ENCODE assay signal across 8 cellular contexts in genomic region chr2:191675807-191676667, GRCh38. TPM values are rescaled to one million over a fixed set of nuclear protein-coding genes. Genes with fewer than 3 reads are reported as not detected.
DNase-seq lines count a peak whose midpoint lies in the region; ATAC-seq and TF ChIP-seq lines count a peak whose summit lies in the region.

No MANE protein-coding gene starts in this region.

- no peaks in the 10 kb centered on the region for H3K9me3 Mint-ChIP-seq in mesothelial cell of epicardium

- H3K36me3 Mint-ChIP-seq in mesothelial cell of epicardium = no peaks in the 10 kb centered on the region

- H3K36me3 ChIP-seq in subcutaneous abdominal adipose tissue (ENCODE audit: control insufficient read depth in 5 of 5, insufficient read depth in 5 of 5, low read length in 5 of 5) (no peaks in the 10 kb centered on the region), brain microvascular endothelial cell (replicated peaks) (no peaks in the 10 kb centered on the region)

- DNase-seq in SKM-1 treated with dmso at 0.1 percent for 144 hours (lab: John Stamatoyannopoulos, UW; ENCODE audit: unreplicated experiment) = peak; percentile 96
- DNase-seq in mesothelial cell of epicardium (ENCODE audit: low spot score in 2 of 2, unreplicated experiment in 2 of 2) = no peak
- DNase-seq in NCI-H2029 (lab: John Stamatoyannopoulos, UW) = no peak
- no peak for DNase-seq in brain microvascular endothelial cell

- H3K27ac ChIP-seq in angular gyrus (ENCODE audit: low read depth, low read length) (peak overlapping the region; percentile 43), subcutaneous abdominal adipose tissue (ENCODE audit: low read depth, low read length) (peak overlapping the region; percentile 98), brain microvascular endothelial cell (no peak overlapping the region)

- H3K9ac ChIP-seq in subcutaneous abdominal adipose tissue (ENCODE audit: low read length in 5 of 5) = peak overlapping the region in 1 of 5 donors; percentile 30

- H3K4me3 Mint-ChIP-seq in mesothelial cell of epicardium = peak overlapping the region; percentile 95

- in situ Hi-C loops in brain microvascular endothelial cell (cut with HindIII; ENCODE audit: low pct_ligation_motif_present, low sequenced_read_pairs) = loop anchor here (25.0 kb wide), 1 partner anchor 114 kb away; no protein-coding TSS in a partner anchor

- H3K4me1 ChIP-seq in subcutaneous abdominal adipose tissue (ENCODE audit: control insufficient read depth in 5 of 5, insufficient read depth in 5 of 5, low read length in 5 of 5) = peaks cover 2 to 39% (median 25%) of the 10 kb centered on the region in 5 donors

- H3K27me3 Mint-ChIP-seq in mesothelial cell of epicardium (ENCODE audit: low read depth) = no peaks in the 10 kb centered on the region

- H3K27me3 ChIP-seq in subcutaneous abdominal adipose tissue (ENCODE audit: control insufficient read depth in 5 of 5, insufficient read depth in 4 of 5, low read length in 5 of 5) (no peaks in the 10 kb centered on the region), brain microvascular endothelial cell (replicated peaks) (no peaks in the 10 kb centered on the region)

- no peaks in the 10 kb centered on the region for H3K9me3 ChIP-seq in subcutaneous abdominal adipose tissue (ENCODE audit: control insufficient read depth in 5 of 5, low read length in 5 of 5)

- ATAC-seq in GM19023 (IDR thresholded peaks at IDR 0.05; ENCODE audit: unreplicated experiment) (peak; percentile 51), HG03025 (IDR thresholded peaks at IDR 0.05; ENCODE audit: low FRiP score, unreplicated experiment) (peak; percentile 62)

- no peak for TF ChIP-seq CTCF in mesothelial cell of epicardium (IDR thresholded peaks at IDR 0.05; ENCODE audit: unreplicated experiment)
- no peak for TF ChIP-seq CTCF in brain microvascular endothelial cell (IDR thresholded peaks at IDR 0.05; ENCODE audit: low read depth, low read length, missing control alignments)

- H3K4me1 Mint-ChIP-seq in mesothelial cell of epicardium = peaks cover 19% of the 10 kb centered on the region

- H3K27ac Mint-ChIP-seq in mesothelial cell of epicardium = peak overlapping the region; percentile 100

- H3K4me3 ChIP-seq in subcutaneous abdominal adipose tissue (ENCODE audit: low read depth in 1 of 5, low read length in 5 of 5) (no peak overlapping the region), brain microvascular endothelial cell (ENCODE audit: low read depth, low read length) (no peak overlapping the region)

RNA-seq across cellular contexts. Expression of gene NABP1, which starts 1.9 kb away (rescaled TPM):
- 13.5 to 15.6 TPM (median 15.4 TPM) in 3 replicates for total RNA-seq in mesothelial cell of epicardium
